In the genomic region with DNA sequence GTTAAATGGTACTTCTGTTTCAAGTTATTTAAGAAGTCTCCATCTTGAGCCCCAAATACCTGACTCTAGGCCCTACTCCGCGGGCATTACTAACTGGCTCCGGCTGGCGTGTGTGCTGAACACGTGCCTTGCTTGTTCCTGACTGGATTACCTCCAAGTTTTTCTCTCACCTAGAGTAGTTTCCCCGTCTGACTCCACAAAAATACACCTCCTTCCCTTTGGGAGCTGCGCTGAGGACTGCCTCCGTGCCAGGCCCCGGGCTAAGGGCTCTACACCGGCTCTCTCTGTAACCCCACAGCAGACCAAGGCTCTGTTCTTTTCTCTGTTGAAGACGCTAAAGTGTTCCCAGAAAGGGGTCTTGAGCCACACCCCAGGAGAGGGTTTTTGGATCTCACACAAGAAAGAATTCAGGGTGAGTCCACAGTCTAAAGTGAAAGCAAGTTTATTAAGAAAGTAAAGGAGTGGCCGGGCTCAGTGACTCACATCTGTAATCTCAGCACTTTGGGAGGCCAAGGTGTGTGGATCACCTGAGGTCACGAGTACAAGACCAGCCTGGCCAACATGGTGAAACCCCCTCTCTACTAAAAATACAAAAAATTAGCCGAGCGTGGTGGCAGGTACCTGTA, we compare ENCODE assay signal across 28 cellular contexts.
DNase-seq lines count a peak whose midpoint lies in the region; ATAC-seq, FAIRE-seq and TF ChIP-seq lines count a peak whose summit lies in the region.
"Had no signal": no experiment of that assay in that cellular context is flagged by ENCODE, and none has a peak within 500 bp of the region (broad histone marks: within the 10 kb centered on the region; RNA-seq: fewer than 3 reads in every experiment).

No MANE protein-coding gene starts in this region.

- H3K4me1 ChIP-seq in duodenal mucosa (ENCODE audit: control insufficient read depth in 1 of 2, insufficient read depth in 2 of 2, low read length in 2 of 2): peaks cover 0 to 13% of the 10 kb centered on the region in 2 donors
- H3K4me1 ChIP-seq in lower lobe of right lung: peaks cover 16% of the 10 kb centered on the region
- H3K4me1 ChIP-seq in small intestine (ENCODE audit: control insufficient read depth in 2 of 2, insufficient read depth in 1 of 2, low read depth in 1 of 2, low read length in 1 of 2): peaks cover 0 to 2% of the 10 kb centered on the region in 2 donors

- H3K9ac ChIP-seq in duodenal mucosa (ENCODE audit: low read depth in 1 of 2, low read length in 2 of 2): no peak overlapping the region
- H3K9ac ChIP-seq: GM23248 had no signal

- H3K9me3 ChIP-seq in duodenal mucosa (ENCODE audit: control insufficient read depth in 1 of 2, low read length in 2 of 2): no peaks in the 10 kb centered on the region
- H3K9me3 ChIP-seq in lower lobe of right lung: no peaks in the 10 kb centered on the region
- H3K9me3 ChIP-seq in small intestine (ENCODE audit: control insufficient read depth, low read depth): no peaks in the 10 kb centered on the region
- H3K9me3 ChIP-seq: A549, thoracic aorta had no signal

- H3K27me3 ChIP-seq in duodenal mucosa (ENCODE audit: control insufficient read depth in 1 of 2, insufficient read depth in 2 of 2, low read length in 2 of 2) (peaks cover 0 to 8% of the 10 kb centered on the region in 2 donors), lower lobe of right lung (ENCODE audit: low read depth) (peaks cover 11% of the 10 kb centered on the region), small intestine (ENCODE audit: control insufficient read depth in 2 of 2, insufficient read depth in 2 of 2, low read length in 2 of 2) (peaks cover 0 to 4% of the 10 kb centered on the region in 2 donors)

- H3K27ac ChIP-seq in duodenal mucosa (ENCODE audit: low read depth, low read length): peak overlapping the region; percentile 26
- H3K27ac ChIP-seq in lower lobe of right lung: peak overlapping the region; percentile 56
- H3K27ac ChIP-seq in small intestine (ENCODE audit: low read depth in 1 of 2, low read length in 1 of 2): peak overlapping the region; percentile 52 to 92
- H3K27ac ChIP-seq: A549, GM23248, SK-N-MC had no signal

- peak; percentile 55 to 84 for ATAC-seq in lower lobe of right lung
- no peak for ATAC-seq in GM21423 (IDR thresholded peaks at IDR 0.05; ENCODE audit: unreplicated experiment)
- ATAC-seq: A549; activated CD4-positive, CD25-positive, alpha-beta regulatory T cell treated with anti-CD3 and anti-CD28 coated beads, Interleukin-2, amount 50 U/mL, for 24 hours; CD8-positive, alpha-beta T cell; naive thymus-derived CD8-positive, alpha-beta T cell; stimulated activated naive CD8-positive, alpha-beta T cell treated with anti-CD3 and anti-CD28 coated beads, Interleukin-15, Interleukin-2, amounts not matched to agents 100 U/mL and 50 U/mL, for 24 hours had no signal

- 15 to 62% (median 43%) methylated on average over 15 of the region's 15 CpGs for WGBS in small intestine, 3 donors

- H3K4me3 ChIP-seq in duodenal mucosa (ENCODE audit: low read depth in 1 of 2, low read length in 2 of 2): peak overlapping the region in 1 of 2 donors; percentile 7
- H3K4me3 ChIP-seq in lower lobe of right lung: no peak overlapping the region
- H3K4me3 ChIP-seq in small intestine (ENCODE audit: low read depth in 1 of 2, low read length in 2 of 2): no peak overlapping the region
- H3K4me3 ChIP-seq: A549, GM23248, SK-N-MC, thoracic aorta had no signal

- H3K36me3 ChIP-seq in duodenal mucosa (ENCODE audit: control insufficient read depth in 1 of 2, insufficient read depth in 2 of 2, low read length in 2 of 2) (no peaks in the 10 kb centered on the region), lower lobe of right lung (no peaks in the 10 kb centered on the region), small intestine (ENCODE audit: control insufficient read depth in 2 of 2, insufficient read depth in 2 of 2, low read length in 2 of 2) (no peaks in the 10 kb centered on the region)

- no peak for TF ChIP-seq CTCF in lower lobe of right lung (IDR thresholded peaks at IDR 0.05)

- no peak for FAIRE-seq in small intestine (lab: Jason Lieb, UNC)
- FAIRE-seq: A549, endometrium, GM18507, TTC549 had no signal

- DNase-seq in LoVo (ENCODE audit: low spot score) (peak; percentile 60), lower lobe of right lung (no peak), small intestine (peak; percentile 87), NCI-H226 (no peak), NCI-H1694 (lab: John Stamatoyannopoulos, UW) (no peak)
- DNase-seq in effector CD4-positive, alpha-beta T cell: no peak
- DNase-seq: activated CD4-positive, alpha-beta T cell treated with anti-CD3 and anti-CD28 coated beads, Interleukin-2, amount 50 U/mL, for 48 hours; activated naive CD4-positive, alpha-beta T cell treated with anti-CD3 and anti-CD28 coated beads for 36 hours; CD8-positive, alpha-beta T cell; DMS 273 treated with DMSO at 0.1 percent for 48 hours; GM23248; HFFc6; Kasumi-1; MV-4-11; naive thymus-derived CD8-positive, alpha-beta T cell; NCI-H82; occipital lobe; stimulated activated naive CD8-positive, alpha-beta T cell treated with anti-CD3 and anti-CD28 coated beads, Interleukin-15, Interleukin-2, amounts not matched to agents 100 U/mL and 50 U/mL, for 24 hours; T-helper 1 cell had no signal

- intact Hi-C loops in lower lobe of right lung (cut with DNase I): no loop called here

Comparison
In these comparisons a context has a peak if more than half of its experiments do, and no peak if none do; other contexts are left out.
1. DNase-seq: peak in LoVo (single experiment) and small intestine (single experiment); none in lower lobe of right lung (single experiment), effector CD4-positive, alpha-beta T cell (single experiment), NCI-H226 (single experiment) and NCI-H1694 (single experiment).
2. Peak in every context shown above with its lines, with median percentiles within 50 percentile points of each other: H3K27ac ChIP-seq.